Comparison of ENCODE assay signal across 21 cellular contexts in the genomic region with DNA sequence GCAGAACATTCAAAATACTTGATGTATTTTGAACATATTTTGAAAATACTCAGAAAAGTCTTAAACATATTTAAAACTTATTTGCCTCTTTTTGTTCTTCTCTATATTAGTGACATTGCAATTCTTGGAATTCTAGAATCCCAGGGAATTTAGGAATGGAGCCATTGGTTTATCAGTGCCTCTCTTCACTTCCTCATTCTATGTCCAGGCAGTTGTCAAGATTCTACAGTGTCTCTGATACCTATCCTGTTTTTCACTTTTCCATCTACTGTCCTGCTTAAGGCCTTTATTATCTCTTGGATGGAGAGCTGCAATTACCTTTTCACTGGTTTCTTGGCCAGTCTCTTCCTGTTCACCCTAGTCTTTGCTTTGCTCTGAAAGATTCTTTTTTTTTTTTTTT.
A peak's percentile ranks its signal among the peaks of the same experiment; 100 is the strongest.
DNase-seq lines count a peak whose midpoint lies in the region; ATAC-seq and TF ChIP-seq lines count a peak whose summit lies in the region.
"Had no signal": no experiment of that assay in that cellular context is flagged by ENCODE, and none has a peak within 500 bp of the region (broad histone marks: within the 10 kb centered on the region; RNA-seq: fewer than 3 reads in every experiment).

No MANE protein-coding gene starts in this region.

- H3K36me3 ChIP-seq in heart left ventricle (peaks cover 0 to 7% (median 0%) of the 10 kb centered on the region in 9 donors), thoracic aorta (no peaks in the 10 kb centered on the region)

- ATAC-seq in Right ventricle myocardium superior (ENCODE audit: poor library complexity) = peak; percentile 45
- ATAC-seq in heart left ventricle = no peak
- no peak for ATAC-seq in thoracic aorta (ENCODE audit: insufficient number of reproducible peaks, low FRiP score, low read depth)
- ATAC-seq: Panc1 had no signal

- DNase-seq in Right ventricle myocardium superior (no peak), cardiac septum (ENCODE audit: low spot score) (no peak), heart left ventricle (no peak), kidney tubule cell (ENCODE audit: low spot score) (peak; percentile 17), thoracic aorta (ENCODE audit: low spot score) (no peak), NOMO-1 treated with DMSO at 0.1 percent for 48 hours (lab: John Stamatoyannopoulos, UW; ENCODE audit: unreplicated experiment) (no peak), NCI-H1092 (lab: John Stamatoyannopoulos, UW) (no peak)
- DNase-seq in activated CD4-positive, alpha-beta T cell treated with anti-CD3 and anti-CD28 coated beads for 48 hours = no peak
- DNase-seq: 8988T; Caco-2; CD4-positive, alpha-beta memory T cell; GDM1; IMR-90; Kasumi-1; NCI-H1417; NCI-H1694 treated with DMSO at 0.1 percent for 48 hours; NCI-H2227 treated with DMSO at 0.1 percent for 48 hours; NCI-H510A; SJCRH30 had no signal

- H3K4me3 ChIP-seq in heart left ventricle (no peak overlapping the region), thoracic aorta (no peak overlapping the region)
- H3K4me3 ChIP-seq: BLaER1 treated with 17β-estradiol and CSF1 and Interleukin-3, amounts not matched to agents 10 nM and 100 nM; SJCRH30 had no signal

- H3K4me1 ChIP-seq in heart left ventricle (peaks cover 0 to 34% (median 16%) of the 10 kb centered on the region in 12 donors), thoracic aorta (ENCODE audit: control insufficient read depth in 1 of 2, low read depth in 2 of 2) (peaks cover 7 to 42% of the 10 kb centered on the region in 2 donors)

- intact Hi-C loops in Right ventricle myocardium superior (cut with DNase I) = loop anchor here (10.0 kb wide), 1 partner anchor 89 kb away; no protein-coding TSS in a partner anchor
- intact Hi-C loops in cardiac septum (cut with DNase I) = loop anchor here (10.0 kb wide), 1 partner anchor 59 kb away; no protein-coding TSS in a partner anchor
- intact Hi-C loops in heart left ventricle (cut with DNase I) = loop anchor here in 2 of 10 donors (10.0 kb wide), 2 partner anchors 59 to 169 kb away; no protein-coding TSS in a partner anchor

- TF ChIP-seq CTCF in heart left ventricle (IDR thresholded peaks at IDR 0.05) = no peak
- TF ChIP-seq CTCF in thoracic aorta (IDR thresholded peaks at IDR 0.05) = no peak

- H3K9me3 ChIP-seq in heart left ventricle (peaks cover 0 to under 1% (median 0%) of the 10 kb centered on the region in 12 donors), thoracic aorta (no peaks in the 10 kb centered on the region)
- H3K9me3 ChIP-seq: Caco-2, SJCRH30 had no signal

- no peaks in the 10 kb centered on the region for H3K27me3 ChIP-seq in heart left ventricle
- no peaks in the 10 kb centered on the region for H3K27me3 ChIP-seq in thoracic aorta (replicated peaks; ENCODE audit: insufficient read depth)
- H3K27me3 ChIP-seq: BLaER1 treated with 17β-estradiol and CSF1 and Interleukin-3, amounts not matched to agents 10 nM and 100 nM; SJCRH30 had no signal

- no peak for TF ChIP-seq POLR2A in heart left ventricle (IDR thresholded peaks at IDR 0.05)

- H3K27ac ChIP-seq in heart left ventricle (peak overlapping the region in 9 of 12 donors; percentile 28 to 74 (median 65)), thoracic aorta (peak overlapping the region; percentile 13 to 30)
- H3K27ac ChIP-seq: BLaER1 treated with 17β-estradiol and CSF1 and Interleukin-3, amounts not matched to agents 10 nM and 100 nM; SJCRH30 had no signal
